ENCODE assay signal across 20 cellular contexts in the genomic region with DNA sequence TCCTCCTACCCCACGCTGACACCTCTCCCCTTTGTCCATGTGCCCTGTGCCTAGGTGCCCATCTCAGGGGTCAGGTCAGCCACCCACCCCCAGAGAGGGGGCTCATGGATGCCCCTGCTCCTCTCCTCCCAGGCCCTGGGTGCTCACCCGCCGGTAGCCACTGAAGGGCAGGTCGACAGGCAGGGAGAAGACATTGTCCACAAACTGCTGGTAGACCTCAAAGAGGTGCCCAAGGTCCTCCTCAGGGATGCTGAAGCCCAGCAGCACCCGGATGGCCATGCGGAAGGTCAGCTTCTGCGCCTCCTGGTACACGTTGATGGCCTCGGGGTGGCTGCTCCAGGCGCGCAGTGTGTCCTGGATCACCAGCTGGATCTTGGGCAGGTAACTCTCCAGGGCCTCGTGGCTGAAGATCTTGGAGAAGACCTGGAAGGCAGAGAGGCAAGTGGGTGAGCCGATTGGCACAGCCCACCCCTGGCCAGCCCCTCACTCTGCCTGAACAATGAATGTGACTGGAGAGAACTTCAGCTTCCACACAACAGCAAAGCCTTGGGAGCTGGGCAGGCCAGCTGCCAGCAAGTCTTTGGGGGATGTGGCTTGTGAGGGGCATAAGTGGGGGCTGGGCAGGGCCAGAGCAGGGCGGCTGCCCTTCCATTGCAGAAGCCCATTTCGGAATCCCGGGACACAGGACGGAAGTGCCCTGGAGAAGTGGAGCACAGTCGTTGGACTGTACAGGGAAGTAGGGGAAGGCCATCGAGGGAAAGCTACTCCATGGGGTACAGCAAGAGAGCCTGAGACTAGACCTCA. TPM values are rescaled to one million over a fixed set of nuclear protein-coding genes. Genes with fewer than 3 reads are reported as not detected.
DNase-seq lines count a peak whose midpoint lies in the region; ATAC-seq, FAIRE-seq and TF ChIP-seq lines count a peak whose summit lies in the region.
"Had no signal": no experiment of that assay in that cellular context is flagged by ENCODE, and none has a peak within 500 bp of the region (broad histone marks: within the 10 kb centered on the region; RNA-seq: fewer than 3 reads in every experiment).

No MANE protein-coding gene starts in this region.

- no peak overlapping the region for H3K4me3 Mint-ChIP-seq in activated T-helper 1 cell treated with anti-CD3 and anti-CD28 coated beads, Interleukin-12 subunit alpha, Interleukin-12 subunit beta, Interleukin-2, Interleukin-4 antibody, amounts not matched to agents 30 ng/mL and 10 ng/mL and 1 ng/mL, durations not matched to agents 14 hours and 24 hours and 36 hours
- H3K4me3 Mint-ChIP-seq: CD14-positive monocyte had no signal

- H3K27ac Mint-ChIP-seq in activated T-helper 1 cell treated with anti-CD3 and anti-CD28 coated beads, Interleukin-12 subunit alpha, Interleukin-12 subunit beta, Interleukin-2, Interleukin-4 antibody, amounts not matched to agents 30 ng/mL and 10 ng/mL and 1 ng/mL, durations not matched to agents 14 hours and 24 hours and 36 hours = no peak overlapping the region

- H3K4me1 ChIP-seq in BLaER1 treated with 17β-estradiol and CSF1 and Interleukin-3, amounts not matched to agents 10 nM and 100 nM = peaks cover 0 to 39% (median 25%) of the 10 kb centered on the region in 10 experiments; a peak in 16 of 20 replicates
- H3K4me1 ChIP-seq in Peyer's patch (peaks cover 0 to 22% (median 0%) of the 10 kb centered on the region in 4 donors), kidney (ENCODE audit: control insufficient read depth in 1 of 2, insufficient read depth in 1 of 2, low read depth in 1 of 2, low read length in 2 of 2) (no peaks in the 10 kb centered on the region), osteoblast (ENCODE audit: insufficient read depth, low read length) (no peaks in the 10 kb centered on the region)
- H3K4me1 ChIP-seq: HAP-1 had no signal

- no peak overlapping the region for H3K4me3 ChIP-seq in BLaER1 treated with 17β-estradiol and CSF1 and Interleukin-3, amounts not matched to agents 10 nM and 100 nM
- H3K4me3 ChIP-seq in Peyer's patch (no peak overlapping the region), kidney (ENCODE audit: low read length in 2 of 2) (no peak overlapping the region), osteoblast (ENCODE audit: insufficient read depth, low read length) (no peak overlapping the region)
- H3K4me3 ChIP-seq: HAP-1, MG63, SJSA1 had no signal

- no peak for ATAC-seq in HG02759 (IDR thresholded peaks at IDR 0.05; ENCODE audit: unreplicated experiment)
- ATAC-seq: PC-3 had no signal

- H2AFZ ChIP-seq in osteoblast (ENCODE audit: low read length) = no peak overlapping the region

- TF ChIP-seq POLR2A in Peyer's patch (IDR thresholded peaks at IDR 0.05) = no peak

- H3K9ac ChIP-seq in BLaER1 treated with 17β-estradiol and CSF1 and Interleukin-3, amounts not matched to agents 10 nM and 100 nM = no peak overlapping the region
- H3K9ac ChIP-seq in kidney (ENCODE audit: low read length in 2 of 2) = no peak overlapping the region

- H3K4me1 Mint-ChIP-seq in activated T-helper 1 cell treated with anti-CD3 and anti-CD28 coated beads, Interleukin-12 subunit alpha, Interleukin-12 subunit beta, Interleukin-2, Interleukin-4 antibody, amounts not matched to agents 30 ng/mL and 10 ng/mL and 1 ng/mL, durations not matched to agents 14 hours and 24 hours and 36 hours (ENCODE audit: low read depth) = no peaks in the 10 kb centered on the region
- H3K4me1 Mint-ChIP-seq: CD14-positive monocyte had no signal

- intact Hi-C loops in kidney (cut with DNase I) = no loop called here
- intact Hi-C loops in activated T-helper 1 cell treated with anti-CD3 and anti-CD28 coated beads, Interleukin-12 subunit alpha, Interleukin-12 subunit beta, Interleukin-2, Interleukin-4 antibody, amounts not matched to agents 30 ng/mL and 10 ng/mL and 1 ng/mL, durations not matched to agents 14 hours and 24 hours and 36 hours (cut with micrococcal nuclease) = no loop called here

- no peak for TF ChIP-seq CTCF in Peyer's patch (IDR thresholded peaks at IDR 0.05)
- TF ChIP-seq CTCF in kidney (IDR thresholded peaks at IDR 0.05; ENCODE audit: borderline replicate concordance, extremely low read depth, insufficient read depth) = no peak
- TF ChIP-seq CTCF in osteoblast (IDR thresholded peaks at IDR 0.05; ENCODE audit: extremely low read depth, low read depth, low read length) = no peak

- no peak overlapping the region for H3K27ac ChIP-seq in BLaER1 treated with 17β-estradiol and CSF1 and Interleukin-3, amounts not matched to agents 10 nM and 100 nM
- H3K27ac ChIP-seq in Peyer's patch (no peak overlapping the region), kidney (ENCODE audit: low read depth in 2 of 2, low read length in 2 of 2) (no peak overlapping the region), osteoblast (ENCODE audit: low read depth, low read length) (no peak overlapping the region)
- H3K27ac ChIP-seq: SJSA1 had no signal

- no peaks in the 10 kb centered on the region for H3K9me3 Mint-ChIP-seq in activated T-helper 1 cell treated with anti-CD3 and anti-CD28 coated beads, Interleukin-12 subunit alpha, Interleukin-12 subunit beta, Interleukin-2, Interleukin-4 antibody, amounts not matched to agents 30 ng/mL and 10 ng/mL and 1 ng/mL, durations not matched to agents 14 hours and 24 hours and 36 hours

- FAIRE-seq in kidney (lab: Jason Lieb, UNC) (no peak), RCC 7860 (lab: Jason Lieb, UNC) (no peak)

- H3K79me2 ChIP-seq in osteoblast (ENCODE audit: insufficient read depth, low read length) = no peaks in the 10 kb centered on the region

- DNase-seq in Peyer's patch = peak in 2 of 3 donors; percentile 33 to 36
- peak; percentile 49 for DNase-seq in kidney
- DNase-seq in osteoblast (ENCODE audit: insufficient read length, low spot score, missing footprints) = peak; percentile 62
- no peak for DNase-seq in activated T-helper 1 cell treated with anti-CD3 and anti-CD28 coated beads, Interleukin-12 subunit alpha, Interleukin-12 subunit beta, Interleukin-2, Interleukin-4 antibody, amounts not matched to agents 30 ng/mL and 10 ng/mL and 1 ng/mL, durations not matched to agents 14 hours and 24 hours and 36 hours (ENCODE audit: low spot score)
- no peak for DNase-seq in RCC 7860 (ENCODE audit: low spot score)
- no peak for DNase-seq in GF-D8 (lab: John Stamatoyannopoulos, UW)
- DNase-seq: AML-193, DMS79 treated with DMSO at 0.1 percent for 48 hours, Kasumi-1, MG63, NCI-H1048, NCI-H1436 treated with DMSO at 0.1 percent for 48 hours, NCI-H2029, NCI-H526, PC-3 had no signal

- peaks cover 0 to 2% (median 0%) of the 10 kb centered on the region in 11 experiments; a peak in 2 of 22 replicates for H3K27me3 ChIP-seq in BLaER1 treated with 17β-estradiol and CSF1 and Interleukin-3, amounts not matched to agents 10 nM and 100 nM
- H3K27me3 ChIP-seq in Peyer's patch = no peaks in the 10 kb centered on the region
- peaks cover 17% of the 10 kb centered on the region for H3K27me3 ChIP-seq in osteoblast (ENCODE audit: insufficient read depth, low read length)
- H3K27me3 ChIP-seq: MG63, SJSA1 had no signal

- H3K36me3 ChIP-seq in BLaER1 treated with 17β-estradiol and CSF1 and Interleukin-3, amounts not matched to agents 10 nM and 100 nM = no peaks in the 10 kb centered on the region
- no peaks in the 10 kb centered on the region for H3K36me3 ChIP-seq in Peyer's patch
- H3K36me3 ChIP-seq in kidney (ENCODE audit: control insufficient read depth in 1 of 2, insufficient read depth in 2 of 2, low read length in 2 of 2) = no peaks in the 10 kb centered on the region
- no peaks in the 10 kb centered on the region for H3K36me3 ChIP-seq in osteoblast (ENCODE audit: insufficient read depth, low read length)
- H3K36me3 ChIP-seq: SJSA1 had no signal

- no peaks in the 10 kb centered on the region for H3K9me3 ChIP-seq in BLaER1 treated with 17β-estradiol and CSF1 and Interleukin-3, amounts not matched to agents 10 nM and 100 nM (replicated peaks in 1 of 11)
- H3K9me3 ChIP-seq in Peyer's patch = no peaks in the 10 kb centered on the region
- no peaks in the 10 kb centered on the region for H3K9me3 ChIP-seq in kidney (ENCODE audit: control insufficient read depth in 1 of 2, low read length in 2 of 2)
- no peaks in the 10 kb centered on the region for H3K9me3 ChIP-seq in osteoblast (ENCODE audit: low read depth, low read length)
- H3K9me3 ChIP-seq: HAP-1, MG63, SJSA1 had no signal

- H3K36me3 Mint-ChIP-seq in activated T-helper 1 cell treated with anti-CD3 and anti-CD28 coated beads, Interleukin-12 subunit alpha, Interleukin-12 subunit beta, Interleukin-2, Interleukin-4 antibody, amounts not matched to agents 30 ng/mL and 10 ng/mL and 1 ng/mL, durations not matched to agents 14 hours and 24 hours and 36 hours (ENCODE audit: low read depth) = no peaks in the 10 kb centered on the region
- H3K36me3 Mint-ChIP-seq: CD14-positive monocyte had no signal

- H4K20me1 ChIP-seq in BLaER1 treated with 17β-estradiol and CSF1 and Interleukin-3, amounts not matched to agents 10 nM and 100 nM = peaks cover 0 to 12% (median 0%) of the 10 kb centered on the region in 11 experiments; a peak in 2 of 22 replicates
- no peaks in the 10 kb centered on the region for H4K20me1 ChIP-seq in osteoblast (ENCODE audit: insufficient read depth, low read length)

- H3K27me3 Mint-ChIP-seq in activated T-helper 1 cell treated with anti-CD3 and anti-CD28 coated beads, Interleukin-12 subunit alpha, Interleukin-12 subunit beta, Interleukin-2, Interleukin-4 antibody, amounts not matched to agents 30 ng/mL and 10 ng/mL and 1 ng/mL, durations not matched to agents 14 hours and 24 hours and 36 hours (ENCODE audit: insufficient read depth) = peaks cover 6% of the 10 kb centered on the region

- H3K4me2 ChIP-seq in BLaER1 treated with 17β-estradiol and CSF1 and Interleukin-3, amounts not matched to agents 10 nM and 100 nM = peak overlapping the region in 6 of 11 experiments; percentile 9 to 49 (median 28); a peak in 3 of 22 replicates
- H3K4me2 ChIP-seq in osteoblast (ENCODE audit: insufficient read depth, low read length) = no peak overlapping the region

RNA-seq across cellular contexts. Expression of a gene that starts 12.5 kb away (rescaled TPM):
- 1 to 10 TPM; 1.9 to 8.3 (median 5.2) TPM for total RNA-seq in Peyer's patch
- total RNA-seq in kidney = 2.5 TPM
- 3.1 TPM for polyA plus RNA-seq in kidney (ENCODE audit: insufficient read depth, low read depth, low replicate concordance)
- total RNA-seq in osteoblast = under 0.01 TPM in 2 replicates
- not detected in 2 replicates for total RNA-seq in activated T-helper 1 cell treated with anti-CD3 and anti-CD28 coated beads, Interleukin-12 subunit alpha, Interleukin-12 subunit beta, Interleukin-2, Interleukin-4 antibody, amounts not matched to agents 30 ng/mL and 10 ng/mL and 1 ng/mL, durations not matched to agents 14 hours and 24 hours and 36 hours
- polyA plus RNA-seq: CD14-positive monocyte had no signal

Comparison
In these comparisons a context has a peak if more than half of its experiments do, and no peak if none do; other contexts are left out.
1. DNase-seq: peak in Peyer's patch (2 of 3), kidney (single experiment) and osteoblast (single experiment); none in activated T-helper 1 cell treated with anti-CD3 and anti-CD28 coated beads, Interleukin-12 subunit alpha, Interleukin-12 subunit beta, Interleukin-2, Interleukin-4 antibody, amounts not matched to agents 30 ng/mL and 10 ng/mL and 1 ng/mL, durations not matched to agents 14 hours and 24 hours and 36 hours (single experiment), RCC 7860 (single experiment) and GF-D8 (single experiment).